Comparison of ENCODE assay signal across 18 cellular contexts in the genomic region with DNA sequence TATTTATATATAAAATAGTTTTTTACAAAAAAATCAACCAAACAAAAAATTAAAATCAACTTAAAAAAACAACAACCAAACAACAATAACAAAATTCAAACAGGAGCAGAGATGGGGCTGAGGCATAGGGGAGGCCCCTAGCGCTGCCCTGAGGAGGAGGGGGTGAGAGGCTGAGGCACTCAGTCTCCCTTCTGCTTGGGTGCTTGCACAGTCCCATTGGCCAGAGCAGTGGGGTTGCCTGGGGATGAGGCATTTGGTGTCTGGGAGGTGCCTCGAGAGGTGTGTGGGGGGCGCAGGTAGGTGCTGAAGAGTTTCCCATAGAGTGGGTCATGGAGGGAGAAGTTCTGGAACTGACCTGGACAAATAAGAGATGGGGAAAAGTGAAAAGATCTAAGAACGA. TPM values are rescaled to one million over a fixed set of nuclear protein-coding genes. Genes with fewer than 3 reads are reported as not detected.
A peak's percentile ranks its signal among the peaks of the same experiment; 100 is the strongest.
DNase-seq lines count a peak whose midpoint lies in the region; ATAC-seq and TF ChIP-seq lines count a peak whose summit lies in the region.
"Had no signal": no experiment of that assay in that cellular context is flagged by ENCODE, and none has a peak within 500 bp of the region (broad histone marks: within the 10 kb centered on the region; RNA-seq: fewer than 3 reads in every experiment).

No MANE protein-coding gene starts in this region.

- H3K27me3 Mint-ChIP-seq in activated CD8-positive, alpha-beta T cell treated with anti-CD3 and anti-CD28 coated beads, Interleukin-2, amount 10 ng/mL, durations not matched to agents 7 days and 5 days (ENCODE audit: low read depth), result no peaks in the 10 kb centered on the region
- H3K27me3 Mint-ChIP-seq in activated CD8-positive, alpha-beta T cell treated with anti-CD3 and anti-CD28 coated beads for 36 hours, result no peaks in the 10 kb centered on the region
- peaks cover 4% of the 10 kb centered on the region for H3K27me3 Mint-ChIP-seq in endothelial cell (ENCODE audit: unreplicated experiment)
- H3K27me3 Mint-ChIP-seq: CD4-positive, alpha-beta T cell had no signal

- no peaks in the 10 kb centered on the region for H3K27me3 ChIP-seq in esophagus squamous epithelium
- H3K27me3 ChIP-seq in stomach, result no peaks in the 10 kb centered on the region
- H3K27me3 ChIP-seq in uterus, result no peaks in the 10 kb centered on the region

- intact Hi-C loops in activated CD8-positive, alpha-beta T cell treated with anti-CD3 and anti-CD28 coated beads for 36 hours (cut with micrococcal nuclease), result no loop called here
- intact Hi-C loops in esophagus squamous epithelium (cut with DNase I) (no loop called here), stomach (cut with DNase I; ENCODE audit: low total_unique reads) (no loop called here), uterus (cut with DNase I; ENCODE audit: low total_unique reads) (no loop called here)

- no peak for TF ChIP-seq POLR2A in esophagus squamous epithelium (IDR thresholded peaks at IDR 0.05)
- TF ChIP-seq POLR2A in stomach (IDR thresholded peaks at IDR 0.05), result no peak
- no peak for TF ChIP-seq POLR2A in uterus (IDR thresholded peaks at IDR 0.05)

- H3K36me3 Mint-ChIP-seq in activated CD8-positive, alpha-beta T cell treated with anti-CD3 and anti-CD28 coated beads, Interleukin-2, amount 10 ng/mL, durations not matched to agents 7 days and 5 days (ENCODE audit: low read depth), result peaks cover 55% of the 10 kb centered on the region
- H3K36me3 Mint-ChIP-seq in activated CD8-positive, alpha-beta T cell treated with anti-CD3 and anti-CD28 coated beads for 36 hours (ENCODE audit: low read depth), result peaks cover 33% of the 10 kb centered on the region
- peaks cover 17% of the 10 kb centered on the region for H3K36me3 Mint-ChIP-seq in endothelial cell (ENCODE audit: low read depth, unreplicated experiment)

- peak overlapping the region; percentile 45 for H3K27ac Mint-ChIP-seq in activated CD8-positive, alpha-beta T cell treated with anti-CD3 and anti-CD28 coated beads, Interleukin-2, amount 10 ng/mL, durations not matched to agents 7 days and 5 days
- no peak overlapping the region for H3K27ac Mint-ChIP-seq in activated CD8-positive, alpha-beta T cell treated with anti-CD3 and anti-CD28 coated beads for 36 hours
- H3K27ac Mint-ChIP-seq in endothelial cell (ENCODE audit: unreplicated experiment), result no peak overlapping the region
- H3K27ac Mint-ChIP-seq: CD4-positive, alpha-beta T cell had no signal

- no peaks in the 10 kb centered on the region for H3K9me3 Mint-ChIP-seq in activated CD8-positive, alpha-beta T cell treated with anti-CD3 and anti-CD28 coated beads, Interleukin-2, amount 10 ng/mL, durations not matched to agents 7 days and 5 days (ENCODE audit: insufficient read depth)
- H3K9me3 Mint-ChIP-seq in activated CD8-positive, alpha-beta T cell treated with anti-CD3 and anti-CD28 coated beads for 36 hours, result no peaks in the 10 kb centered on the region
- no peaks in the 10 kb centered on the region for H3K9me3 Mint-ChIP-seq in endothelial cell (ENCODE audit: unreplicated experiment)
- H3K9me3 Mint-ChIP-seq: CD4-positive, alpha-beta T cell; H9 had no signal

- POLR2A ChIA-PET in activated CD8-positive, alpha-beta T cell treated with anti-CD3 and anti-CD28 coated beads, Interleukin-2, amount 10 ng/mL, durations not matched to agents 7 days and 5 days (lab: Charles Lee), result no interaction called here
- POLR2A ChIA-PET in activated CD8-positive, alpha-beta T cell treated with anti-CD3 and anti-CD28 coated beads for 36 hours (lab: Charles Lee), result interaction anchor here (1.4 kb wide), 1 partner anchor 9 kb away, joined by 5 read pairs; no protein-coding TSS in a partner anchor

- no peak for TF ChIP-seq CTCF in activated CD8-positive, alpha-beta T cell treated with anti-CD3 and anti-CD28 coated beads for 36 hours (IDR thresholded peaks at IDR 0.05)
- TF ChIP-seq CTCF in endothelial cell (IDR thresholded peaks at IDR 0.05; ENCODE audit: unreplicated experiment) (no peak), esophagus squamous epithelium (IDR thresholded peaks at IDR 0.05) (no peak), stomach (IDR thresholded peaks at IDR 0.05) (no peak), uterus (IDR thresholded peaks at IDR 0.05) (no peak)

- H3K4me3 ChIP-seq in esophagus squamous epithelium (no peak overlapping the region), stomach (no peak overlapping the region), uterus (no peak overlapping the region)
- H3K4me3 ChIP-seq: A549 had no signal

- WGBS in esophagus squamous epithelium, 2 donors, result 91 to 92% methylated on average over 4 of the region's 4 CpGs
- 89 to 97% (median 96%) methylated on average over 4 of the region's 4 CpGs for WGBS in stomach, 5 donors

- CTCF ChIA-PET in activated CD8-positive, alpha-beta T cell treated with anti-CD3 and anti-CD28 coated beads, Interleukin-2, amount 10 ng/mL, durations not matched to agents 7 days and 5 days (lab: Charles Lee), result interaction anchor here (1.1 to 6.7 kb wide), 2 partner anchors 9 to 16 kb away, joined by 11 to 26 read pairs; partner anchors contain the start of genes LPCAT4, NOP10 and NUTM1
- CTCF ChIA-PET in activated CD8-positive, alpha-beta T cell treated with anti-CD3 and anti-CD28 coated beads for 36 hours (lab: Charles Lee), result interaction anchor here (0.7 to 2.1 kb wide), 3 partner anchors 8 to 149 kb away, joined by 3 to 9 read pairs (median 4); partner anchors contain the start of genes KATNBL1 and LPCAT4

- no peak for ATAC-seq in activated CD8-positive, alpha-beta T cell treated with anti-CD3 and anti-CD28 coated beads, Interleukin-2, amount 10 ng/mL, durations not matched to agents 7 days and 5 days
- ATAC-seq in activated CD8-positive, alpha-beta T cell treated with anti-CD3 and anti-CD28 coated beads for 36 hours, result no peak
- no peak for ATAC-seq in GM19328 (IDR thresholded peaks at IDR 0.05; ENCODE audit: unreplicated experiment)

- H3K4me1 ChIP-seq in esophagus squamous epithelium, result peaks cover 5 to 54% (median 9%) of the 10 kb centered on the region in 3 donors
- peaks cover 0 to 30% (median 2%) of the 10 kb centered on the region in 4 donors for H3K4me1 ChIP-seq in stomach
- H3K4me1 ChIP-seq in uterus, result no peaks in the 10 kb centered on the region

- H3K9me3 ChIP-seq in esophagus squamous epithelium (no peaks in the 10 kb centered on the region), stomach (no peaks in the 10 kb centered on the region), uterus (no peaks in the 10 kb centered on the region)
- H3K9me3 ChIP-seq: A549 had no signal

- no peak for TF ChIP-seq EP300 in stomach (IDR thresholded peaks at IDR 0.05)

- DNase-seq in activated CD8-positive, alpha-beta T cell treated with anti-CD3 and anti-CD28 coated beads, Interleukin-2, amount 10 ng/mL, durations not matched to agents 7 days and 5 days, result no peak
- DNase-seq in activated CD8-positive, alpha-beta T cell treated with anti-CD3 and anti-CD28 coated beads for 36 hours, result no peak
- DNase-seq in endothelial cell (ENCODE audit: low spot score) (no peak), esophagus squamous epithelium (lab: John Stamatoyannopoulos, UW) (no peak), stomach (no peak), D341Med (ENCODE audit: low spot score) (no peak), uterus (no peak)
- DNase-seq: AML-193; CD4-positive, alpha-beta T cell; DMS79 treated with DMSO at 0.1 percent for 48 hours; GF-D8; H9 had no signal

- peaks cover 0 to 99% (median 11%) of the 10 kb centered on the region in 3 donors for H3K36me3 ChIP-seq in esophagus squamous epithelium
- peaks cover 15 to 100% (median 96%) of the 10 kb centered on the region in 4 donors for H3K36me3 ChIP-seq in stomach
- no peaks in the 10 kb centered on the region for H3K36me3 ChIP-seq in uterus

- no peak overlapping the region for H3K4me3 Mint-ChIP-seq in activated CD8-positive, alpha-beta T cell treated with anti-CD3 and anti-CD28 coated beads, Interleukin-2, amount 10 ng/mL, durations not matched to agents 7 days and 5 days
- H3K4me3 Mint-ChIP-seq in activated CD8-positive, alpha-beta T cell treated with anti-CD3 and anti-CD28 coated beads for 36 hours, result no peak overlapping the region
- H3K4me3 Mint-ChIP-seq in endothelial cell (ENCODE audit: unreplicated experiment), result peak overlapping the region; percentile 7
- H3K4me3 Mint-ChIP-seq: CD4-positive, alpha-beta T cell; H9 had no signal

- H3K4me1 Mint-ChIP-seq in activated CD8-positive, alpha-beta T cell treated with anti-CD3 and anti-CD28 coated beads, Interleukin-2, amount 10 ng/mL, durations not matched to agents 7 days and 5 days (ENCODE audit: low read depth), result peaks cover 12% of the 10 kb centered on the region
- H3K4me1 Mint-ChIP-seq in activated CD8-positive, alpha-beta T cell treated with anti-CD3 and anti-CD28 coated beads for 36 hours (ENCODE audit: low read depth), result no peaks in the 10 kb centered on the region
- no peaks in the 10 kb centered on the region for H3K4me1 Mint-ChIP-seq in endothelial cell (ENCODE audit: unreplicated experiment)

- H3K27ac ChIP-seq in esophagus squamous epithelium (peak overlapping the region in 3 of 4 donors; percentile 68 to 74 (median 69)), stomach (peak overlapping the region in 3 of 5 donors; percentile 38 to 79 (median 64)), uterus (no peak overlapping the region)
- H3K27ac ChIP-seq: 22Rv1, A549, C4-2B had no signal

RNA-seq across cellular contexts. Expression of gene LPCAT4, which starts 8.0 kb away (rescaled TPM):
- 100 to 1,000 TPM; 106 to 115 TPM for total RNA-seq in activated CD8-positive, alpha-beta T cell treated with anti-CD3 and anti-CD28 coated beads, Interleukin-2, amount 10 ng/mL, durations not matched to agents 7 days and 5 days
- total RNA-seq in activated CD8-positive, alpha-beta T cell treated with anti-CD3 and anti-CD28 coated beads for 36 hours, result 10 to 100 TPM; 55.6 to 56.9 TPM
- total RNA-seq in endothelial cell (ENCODE audit: unreplicated experiment) (32.4 TPM), esophagus squamous epithelium (10 to 100 TPM; 11.8 to 40.2 (median 32.6) TPM), stomach (100 to 1,000 TPM in 3 of 5 donors, 10 to 100 TPM in 2; 26.1 to 206 (median 118) TPM), uterus (10 to 100 TPM in 2 of 4 donors, 1 to 10 TPM in 2; 2.4 to 73.1 (median 7.3) TPM)
- 10 to 100 TPM; 11.6 to 62.5 (median 17.6) TPM for polyA plus RNA-seq in stomach

RNA-seq across cellular contexts. Expression of gene NUTM1, which starts 15.8 kb away (rescaled TPM):
- not detected for total RNA-seq in activated CD8-positive, alpha-beta T cell treated with anti-CD3 and anti-CD28 coated beads, Interleukin-2, amount 10 ng/mL, durations not matched to agents 7 days and 5 days
- total RNA-seq in activated CD8-positive, alpha-beta T cell treated with anti-CD3 and anti-CD28 coated beads for 36 hours, result not detected
- not detected for total RNA-seq in endothelial cell (ENCODE audit: unreplicated experiment)
- total RNA-seq in esophagus squamous epithelium, result not detected
- total RNA-seq in stomach, result not detected
- polyA plus RNA-seq in stomach, result under 1 TPM in 1 of 3 donors, not detected in 2; 0.15 TPM
- not detected for total RNA-seq in uterus
- total RNA-seq: CD4-positive, alpha-beta T cell; HepG2 had no signal
- polyA plus RNA-seq: A549, BJ, HepG2 had no signal

RNA-seq across cellular contexts. Expression of gene NOP10, which starts 16.0 kb away (rescaled TPM):
- total RNA-seq in activated CD8-positive, alpha-beta T cell treated with anti-CD3 and anti-CD28 coated beads, Interleukin-2, amount 10 ng/mL, durations not matched to agents 7 days and 5 days, result 100 to 1,000 TPM; 180 to 182 TPM
- total RNA-seq in activated CD8-positive, alpha-beta T cell treated with anti-CD3 and anti-CD28 coated beads for 36 hours, result 100 to 1,000 TPM; 225 to 226 TPM
- total RNA-seq in endothelial cell (ENCODE audit: unreplicated experiment) (191 TPM), esophagus squamous epithelium (100 to 1,000 TPM; 132 to 213 (median 176) TPM), stomach (100 to 1,000 TPM in 3 of 5 donors, 10 to 100 TPM in 1, 1 to 10 TPM in 1; 2.9 to 388 (median 118) TPM), uterus (10 to 100 TPM; 56.9 to 78.8 (median 72.3) TPM)
- 100 to 1,000 TPM; 268 to 327 (median 313) TPM for polyA plus RNA-seq in stomach

RNA-seq across cellular contexts. Expression of gene SLC12A6, which starts 21.4 kb away (rescaled TPM):
- 10 to 100 TPM; 24.8 to 25.3 TPM for total RNA-seq in activated CD8-positive, alpha-beta T cell treated with anti-CD3 and anti-CD28 coated beads, Interleukin-2, amount 10 ng/mL, durations not matched to agents 7 days and 5 days
- total RNA-seq in activated CD8-positive, alpha-beta T cell treated with anti-CD3 and anti-CD28 coated beads for 36 hours, result 10 to 100 TPM; 22.2 to 24.8 TPM
- total RNA-seq in endothelial cell (ENCODE audit: unreplicated experiment), result 22.4 TPM
- 10 to 100 TPM; 33.0 to 70.3 (median 49.5) TPM for total RNA-seq in esophagus squamous epithelium
- total RNA-seq in stomach, result 10 to 100 TPM in 4 of 5 donors, 1 to 10 TPM in 1; 7.5 to 63.6 (median 22.8) TPM
- polyA plus RNA-seq in stomach, result 1 to 10 TPM; 1.4 to 6.0 (median 1.7) TPM
- total RNA-seq in uterus, result 10 to 100 TPM; 16.8 to 26.9 (median 22.2) TPM

Comparison
In these comparisons a context has a peak if more than half of its experiments do, and no peak if none do; other contexts are left out.
1. H3K27ac ChIP-seq: peak in esophagus squamous epithelium (3 of 4) and stomach (3 of 5); none in uterus (0 of 2).